In genomic region chr20:13996265-13996664, GRCh38 we compare ENCODE assay signal across 9 cellular contexts. TPM values are rescaled to one million over a fixed set of nuclear protein-coding genes. Genes with fewer than 3 reads are reported as not detected.
A peak's percentile ranks its signal among the peaks of the same experiment; 100 is the strongest.
DNase-seq lines count a peak whose midpoint lies in the region; ATAC-seq and TF ChIP-seq lines count a peak whose summit lies in the region.
"Had no signal": no experiment of that assay in that cellular context is flagged by ENCODE, and none has a peak within 500 bp of the region (broad histone marks: within the 10 kb centered on the region; RNA-seq: fewer than 3 reads in every experiment).

No MANE protein-coding gene starts in this region.

- ATAC-seq in heart right ventricle (no peak), left ventricle myocardium superior (no peak), left colon (no peak), HG02763 (IDR thresholded peaks at IDR 0.05; ENCODE audit: unreplicated experiment) (no peak)

- no peak overlapping the region for H3K27ac Mint-ChIP-seq in chondrocyte (ENCODE audit: unreplicated experiment)

- H3K9me3 ChIP-seq in heart right ventricle (peaks cover 0 to 37% (median 13%) of the 10 kb centered on the region in 11 donors), mucosa of rectum (ENCODE audit: control insufficient read depth in 2 of 2, low read length in 2 of 2) (no peaks in the 10 kb centered on the region)
- H3K9me3 ChIP-seq in effector memory CD4-positive, alpha-beta T cell (ENCODE audit: control insufficient read depth, low read length): peaks cover 5% of the 10 kb centered on the region

- H3K4me1 Mint-ChIP-seq in chondrocyte (ENCODE audit: low read depth): peaks cover 6% of the 10 kb centered on the region

- peaks cover 23% of the 10 kb centered on the region for H3K9me3 Mint-ChIP-seq in chondrocyte (ENCODE audit: low read depth)

- intact Hi-C loops in heart right ventricle (cut with DNase I) (loop anchor here in 1 of 10 donors (10.0 kb wide), 1 partner anchor 59 kb away; no protein-coding TSS in a partner anchor), left ventricle myocardium superior (cut with micrococcal nuclease) (no loop called here), left colon (cut with DNase I, micrococcal nuclease) (no loop called here)

- H3K27me3 ChIP-seq in heart right ventricle: peaks cover 0 to 18% (median 6%) of the 10 kb centered on the region in 7 donors
- no peaks in the 10 kb centered on the region for H3K27me3 ChIP-seq in mucosa of rectum (ENCODE audit: control insufficient read depth in 2 of 2, insufficient read depth in 2 of 2, low read length in 2 of 2)
- H3K27me3 ChIP-seq in effector memory CD4-positive, alpha-beta T cell (replicated peaks; ENCODE audit: control insufficient read depth, insufficient read depth, low read length, poor library complexity, severe bottlenecking): no peaks in the 10 kb centered on the region

- H3K27ac ChIP-seq in heart right ventricle (no peak overlapping the region), mucosa of rectum (ENCODE audit: low read depth in 2 of 2, low read length in 2 of 2) (no peak overlapping the region)
- H3K27ac ChIP-seq in effector memory CD4-positive, alpha-beta T cell (ENCODE audit: insufficient read depth, low read length, poor library complexity, severe bottlenecking): no peak overlapping the region

- H3K36me3 Mint-ChIP-seq in chondrocyte (ENCODE audit: low read depth): peaks cover 3% of the 10 kb centered on the region

- WGBS in heart right ventricle, 2 donors: 8 to 9% methylated on average over 13 of the region's 13 CpGs

- H3K4me3 ChIP-seq in heart right ventricle (peak overlapping the region; percentile 8 to 66 (median 64)), mucosa of rectum (ENCODE audit: low read length in 2 of 2) (peak overlapping the region; percentile 60 to 84)
- no peak overlapping the region for H3K4me3 ChIP-seq in effector memory CD4-positive, alpha-beta T cell (ENCODE audit: insufficient read depth, low read depth, low read length, poor library complexity, severe bottlenecking)

- H3K27me3 Mint-ChIP-seq in chondrocyte (ENCODE audit: low read depth): no peaks in the 10 kb centered on the region

- H3K36me3 ChIP-seq in heart right ventricle: no peaks in the 10 kb centered on the region
- H3K36me3 ChIP-seq in mucosa of rectum (ENCODE audit: control insufficient read depth in 2 of 2, insufficient read depth in 2 of 2, low read length in 2 of 2): no peaks in the 10 kb centered on the region
- no peaks in the 10 kb centered on the region for H3K36me3 ChIP-seq in effector memory CD4-positive, alpha-beta T cell (ENCODE audit: control insufficient read depth, insufficient read depth, low read length)

- H3K4me1 ChIP-seq in heart right ventricle: peaks cover 0 to 10% (median 0%) of the 10 kb centered on the region in 9 donors
- no peaks in the 10 kb centered on the region for H3K4me1 ChIP-seq in mucosa of rectum (ENCODE audit: control insufficient read depth in 2 of 2, insufficient read depth in 2 of 2, low read length in 2 of 2)
- H3K4me1 ChIP-seq in effector memory CD4-positive, alpha-beta T cell (ENCODE audit: control insufficient read depth, insufficient read depth, low read length, poor library complexity, severe bottlenecking): no peaks in the 10 kb centered on the region

- peak overlapping the region; percentile 82 for H3K4me3 Mint-ChIP-seq in chondrocyte (ENCODE audit: unreplicated experiment)

- DNase-seq in heart right ventricle: no peak
- no peak for DNase-seq in left ventricle myocardium superior
- DNase-seq in chondrocyte (ENCODE audit: low spot score): no peak
- no peak for DNase-seq in left colon
- DNase-seq in epidermal melanocyte (ENCODE audit: insufficient read length, low spot score): no peak
- no peak for DNase-seq in effector memory CD4-positive, alpha-beta T cell
- DNase-seq: amniotic stem cell had no signal

- TF ChIP-seq CTCF in heart right ventricle (IDR thresholded peaks at IDR 0.05): no peak
- TF ChIP-seq CTCF in chondrocyte (IDR thresholded peaks at IDR 0.05): no peak

- H3K9ac ChIP-seq in mucosa of rectum (ENCODE audit: low read depth in 1 of 2, low read length in 2 of 2): peak overlapping the region in 1 of 2 donors; percentile 65

RNA-seq across cellular contexts. Expression of gene MACROD2, which starts 0.9 kb away (rescaled TPM):
- total RNA-seq in heart right ventricle (1 to 10 TPM; 2.6 to 6.4 (median 4.5) TPM), left ventricle myocardium superior (3.5 TPM), chondrocyte (2.7 to 4.8 TPM (median 3.2 TPM) in 3 replicates), left colon (1 to 10 TPM; 5.2 to 6.6 TPM)
- 1 to 10 TPM in 1 of 2 donors, under 1 TPM in 1; 0.28 to 1.5 TPM for polyA plus RNA-seq in heart right ventricle

RNA-seq across cellular contexts. Expression of gene SEL1L2, which starts 5.9 kb away (rescaled TPM):
- total RNA-seq in heart right ventricle (1 to 10 TPM in 4 of 10 donors, under 1 TPM in 5, not detected in 1; 0.46 to 3.8 (median 0.94) TPM), left ventricle myocardium superior (0.40 TPM), chondrocyte (not detected in 3 replicates), left colon (not detected)
- polyA plus RNA-seq in heart right ventricle: 1 to 10 TPM in 1 of 2 donors, under 1 TPM in 1; 0.95 to 5.8 TPM
